In genomic region chr10:35607475-35608316, GRCh38 we compare ENCODE assay signal across 1 cellular context.
TF ChIP-seq lines count a peak whose summit lies in the region.

No MANE protein-coding gene starts in this region.

TF ChIP-seq in SK-N-SH treated with all-trans-retinoic acid at 6 μM for 48 hours, 23 proteins besides CTCF, POLR2A, EP300 and RAD21 (continued from another document):
- TF ChIP-seq ZFP30 (CRISPR knock-in tag; IDR thresholded peaks at IDR 0.05): no peak
- TF ChIP-seq ESRRG (CRISPR knock-in tag; IDR thresholded peaks at IDR 0.05): no peak
- no peak for TF ChIP-seq OSR1 (CRISPR knock-in tag; IDR thresholded peaks at IDR 0.05)
- no peak for TF ChIP-seq TOX (CRISPR knock-in tag; IDR thresholded peaks at IDR 0.05; ENCODE audit: borderline replicate concordance)
- no peak for TF ChIP-seq ZNF8 (CRISPR knock-in tag; IDR thresholded peaks at IDR 0.05)
- TF ChIP-seq SNAI2 (CRISPR knock-in tag; IDR thresholded peaks at IDR 0.05): no peak
- no peak for TF ChIP-seq ZFP3 (CRISPR knock-in tag; IDR thresholded peaks at IDR 0.05)
